1 cellular context compared by ENCODE assay signal in the genomic region with DNA sequence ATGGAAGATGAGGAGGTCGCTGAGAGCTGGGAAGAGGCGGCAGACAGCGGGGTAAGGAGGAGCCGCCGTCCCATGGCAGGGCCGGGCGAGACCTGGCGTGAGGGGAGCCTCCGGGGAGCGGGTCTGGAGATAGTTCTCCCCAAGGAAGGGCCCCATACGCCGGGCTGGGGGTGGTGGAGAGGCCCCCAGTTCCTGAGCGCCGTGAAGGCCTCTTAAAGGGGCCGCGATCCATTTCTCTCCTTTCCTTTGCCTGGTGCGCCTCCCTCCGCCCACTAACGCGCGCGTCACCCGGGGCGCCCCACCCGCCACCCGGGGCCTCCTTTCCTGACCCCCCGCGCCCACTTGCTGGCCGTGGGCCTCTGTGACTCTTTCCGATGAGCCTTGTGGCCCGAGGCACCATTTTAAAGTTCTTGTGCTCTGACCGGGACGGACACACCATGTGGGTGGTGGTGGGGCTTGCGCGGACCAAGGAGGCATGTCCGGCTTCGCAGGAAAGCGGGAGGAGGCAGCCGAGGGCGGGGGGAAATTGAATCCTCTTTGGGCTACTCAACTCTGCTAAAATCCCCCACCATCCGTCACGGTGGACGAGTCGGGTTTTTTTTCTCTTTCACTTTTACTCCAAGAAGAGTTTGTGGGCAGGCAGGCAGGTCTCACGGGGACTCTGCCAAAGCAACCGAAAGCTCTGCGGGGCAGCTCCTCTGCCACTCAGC.
TF ChIP-seq lines count a peak whose summit lies in the region.

No MANE protein-coding gene starts in this region.

TF ChIP-seq in A549, 52 proteins besides CTCF, POLR2A, EP300 and RAD21 (continued from another document):
- TF ChIP-seq, protein P1, sequence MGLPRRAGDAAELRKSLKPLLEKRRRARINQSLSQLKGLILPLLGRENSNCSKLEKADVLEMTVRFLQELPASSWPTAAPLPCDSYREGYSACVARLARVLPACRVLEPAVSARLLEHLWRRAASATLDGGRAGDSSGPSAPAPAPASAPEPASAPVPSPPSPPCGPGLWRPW (IDR thresholded peaks at IDR 0.05) = no peak
- TF ChIP-seq NPAS2 (CRISPR knock-in tag; IDR thresholded peaks at IDR 0.05; ENCODE audit: borderline replicate concordance) (no peak), FOXS1 (CRISPR knock-in tag; IDR thresholded peaks at IDR 0.05) (no peak), MYC (IDR thresholded peaks at IDR 0.05; ENCODE audit: borderline replicate concordance, low read length) (peak; percentile 51; the same call in 1 of the 2 replicates), HEYL (CRISPR knock-in tag; IDR thresholded peaks at IDR 0.05) (no peak), CHD4 (IDR thresholded peaks at IDR 0.05; ENCODE audit: borderline replicate concordance) (no peak), TFCP2L1 (CRISPR knock-in tag; IDR thresholded peaks at IDR 0.05) (no peak), RFX5 (IDR thresholded peaks at IDR 0.05) (no peak), RARB (CRISPR knock-in tag; IDR thresholded peaks at IDR 0.05) (no peak), MAZ (IDR thresholded peaks at IDR 0.05; ENCODE audit: borderline replicate concordance, low read depth, low read length) (0 out of 2 replicates have a peak, but pooled peaks have one; percentile 48), HOXB13 (CRISPR knock-in tag; IDR thresholded peaks at IDR 0.05; ENCODE audit: low read depth) (no peak), NFE2L2 (conservative IDR thresholded peaks at IDR 0.05; ENCODE audit: low read length) (no peak), SMC3 (IDR thresholded peaks at IDR 0.05) (no peak), ZSCAN20 (CRISPR knock-in tag; IDR thresholded peaks at IDR 0.05) (no peak), ZFP36 (IDR thresholded peaks at IDR 0.05; ENCODE audit: borderline replicate concordance, partially characterized antibody) (no peak), JUN (IDR thresholded peaks at IDR 0.05) (peak; percentile 53 to 87; a peak in 4 of 5 replicates), CBX8 (IDR thresholded peaks at IDR 0.05) (no peak), RCOR1 (IDR thresholded peaks at IDR 0.05; ENCODE audit: low read depth, low read length) (no peak), CEBPB (IDR thresholded peaks at IDR 0.05) (no peak), NR3C1 (IDR thresholded peaks at IDR 0.05) (no peak), BHLHE40 (IDR thresholded peaks at IDR 0.05; ENCODE audit: low read depth, low read length) (no peak), MAFK (IDR thresholded peaks at IDR 0.05; ENCODE audit: partially characterized antibody) (no peak), KDM5A (IDR thresholded peaks at IDR 0.05) (peak; percentile 66), ZC3H11A (IDR thresholded peaks at IDR 0.05) (no peak), KDM1A (IDR thresholded peaks at IDR 0.05; ENCODE audit: low read depth) (no peak), CBX2 (IDR thresholded peaks at IDR 0.05; ENCODE audit: borderline replicate concordance, low read depth) (no peak), FOSL2 (IDR thresholded peaks at IDR 0.05) (no peak), FOSL2 (CRISPR knock-in tag; IDR thresholded peaks at IDR 0.05) (0 out of 2 replicates have a peak, but pooled peaks have one; percentile 22), CHD2 (IDR thresholded peaks at IDR 0.05; ENCODE audit: low read length, partially characterized antibody) (no peak), HDAC2 (IDR thresholded peaks at IDR 0.05) (no peak), POLR2AphosphoS2 (conservative IDR thresholded peaks at IDR 0.05; ENCODE audit: low read length) (no peak), ESRRA (IDR thresholded peaks at IDR 0.05; ENCODE audit: borderline replicate concordance, low read length) (no peak), GATA3 (IDR thresholded peaks at IDR 0.05; ENCODE audit: borderline replicate concordance) (no peak), SREBF2 (IDR thresholded peaks at IDR 0.05) (no peak)
- TF ChIP-seq, protein P2, sequence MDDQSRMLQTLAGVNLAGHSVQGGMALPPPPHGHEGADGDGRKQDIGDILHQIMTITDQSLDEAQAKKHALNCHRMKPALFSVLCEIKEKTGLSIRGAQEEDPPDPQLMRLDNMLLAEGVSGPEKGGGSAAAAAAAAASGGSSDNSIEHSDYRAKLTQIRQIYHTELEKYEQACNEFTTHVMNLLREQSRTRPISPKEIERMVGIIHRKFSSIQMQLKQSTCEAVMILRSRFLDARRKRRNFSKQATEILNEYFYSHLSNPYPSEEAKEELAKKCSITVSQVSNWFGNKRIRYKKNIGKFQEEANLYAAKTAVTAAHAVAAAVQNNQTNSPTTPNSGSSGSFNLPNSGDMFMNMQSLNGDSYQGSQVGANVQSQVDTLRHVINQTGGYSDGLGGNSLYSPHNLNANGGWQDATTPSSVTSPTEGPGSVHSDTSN (IDR thresholded peaks at IDR 0.05) = no peak
- TF ChIP-seq, protein P3, sequence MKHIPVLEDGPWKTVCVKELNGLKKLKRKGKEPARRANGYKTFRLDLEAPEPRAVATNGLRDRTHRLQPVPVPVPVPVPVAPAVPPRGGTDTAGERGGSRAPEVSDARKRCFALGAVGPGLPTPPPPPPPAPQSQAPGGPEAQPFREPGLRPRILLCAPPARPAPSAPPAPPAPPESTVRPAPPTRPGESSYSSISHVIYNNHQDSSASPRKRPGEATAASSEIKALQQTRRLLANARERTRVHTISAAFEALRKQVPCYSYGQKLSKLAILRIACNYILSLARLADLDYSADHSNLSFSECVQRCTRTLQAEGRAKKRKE (CRISPR knock-in tag; IDR thresholded peaks at IDR 0.05; ENCODE audit: low read depth) = no peak
- TF ChIP-seq, protein P4, sequence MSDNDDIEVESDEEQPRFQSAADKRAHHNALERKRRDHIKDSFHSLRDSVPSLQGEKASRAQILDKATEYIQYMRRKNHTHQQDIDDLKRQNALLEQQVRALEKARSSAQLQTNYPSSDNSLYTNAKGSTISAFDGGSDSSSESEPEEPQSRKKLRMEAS (IDR thresholded peaks at IDR 0.05) = peak; percentile 69
- TF ChIP-seq, protein P5, sequence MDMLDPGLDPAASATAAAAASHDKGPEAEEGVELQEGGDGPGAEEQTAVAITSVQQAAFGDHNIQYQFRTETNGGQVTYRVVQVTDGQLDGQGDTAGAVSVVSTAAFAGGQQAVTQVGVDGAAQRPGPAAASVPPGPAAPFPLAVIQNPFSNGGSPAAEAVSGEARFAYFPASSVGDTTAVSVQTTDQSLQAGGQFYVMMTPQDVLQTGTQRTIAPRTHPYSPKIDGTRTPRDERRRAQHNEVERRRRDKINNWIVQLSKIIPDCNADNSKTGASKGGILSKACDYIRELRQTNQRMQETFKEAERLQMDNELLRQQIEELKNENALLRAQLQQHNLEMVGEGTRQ (IDR thresholded peaks at IDR 0.05) = no peak
- TF ChIP-seq, protein P6, sequence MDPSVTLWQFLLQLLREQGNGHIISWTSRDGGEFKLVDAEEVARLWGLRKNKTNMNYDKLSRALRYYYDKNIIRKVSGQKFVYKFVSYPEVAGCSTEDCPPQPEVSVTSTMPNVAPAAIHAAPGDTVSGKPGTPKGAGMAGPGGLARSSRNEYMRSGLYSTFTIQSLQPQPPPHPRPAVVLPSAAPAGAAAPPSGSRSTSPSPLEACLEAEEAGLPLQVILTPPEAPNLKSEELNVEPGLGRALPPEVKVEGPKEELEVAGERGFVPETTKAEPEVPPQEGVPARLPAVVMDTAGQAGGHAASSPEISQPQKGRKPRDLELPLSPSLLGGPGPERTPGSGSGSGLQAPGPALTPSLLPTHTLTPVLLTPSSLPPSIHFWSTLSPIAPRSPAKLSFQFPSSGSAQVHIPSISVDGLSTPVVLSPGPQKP (IDR thresholded peaks at IDR 0.05; ENCODE audit: low read depth, low read length) = no peak
TF ChIP-seq in A549: peak in this region for 9.
